Comparison of ENCODE assay signal across 7 cellular contexts in genomic region chr17:77439382-77440013, GRCh38.
A peak's percentile ranks its signal among the peaks of the same experiment; 100 is the strongest.
DNase-seq lines count a peak whose midpoint lies in the region; ATAC-seq, FAIRE-seq and TF ChIP-seq lines count a peak whose summit lies in the region.

No MANE protein-coding gene starts in this region.

- no peak for ATAC-seq in GM18511 (IDR thresholded peaks at IDR 0.05; ENCODE audit: unreplicated experiment)

- DNase-seq in GM12891 (ENCODE audit: insufficient read length, low spot score) (no peak), NCI-H2171 treated with DMSO at 0.1 percent for 48 hours (lab: John Stamatoyannopoulos, UW) (peak; percentile 83), dorsolateral prefrontal cortex (no peak), sigmoid colon (no peak), D341Med (ENCODE audit: low spot score) (no peak), head of caudate nucleus (no peak)

- intact Hi-C loops in dorsolateral prefrontal cortex (cut with DNase I) (no loop called here), sigmoid colon (cut with DNase I) (no loop called here), head of caudate nucleus (cut with DNase I) (no loop called here)

- no peaks in the 10 kb centered on the region for H3K36me3 ChIP-seq in sigmoid colon

- 51 to 82% methylated on average over 14 of the region's 14 CpGs for WGBS in sigmoid colon, 2 donors

- FAIRE-seq in GM12891 (lab: Jason Lieb, UNC), result peak; percentile 94

- no peak for TF ChIP-seq EP300 in sigmoid colon (IDR thresholded peaks at IDR 0.05)

- no peaks in the 10 kb centered on the region for H3K27me3 ChIP-seq in dorsolateral prefrontal cortex
- H3K27me3 ChIP-seq in sigmoid colon, result no peaks in the 10 kb centered on the region

- TF ChIP-seq CTCF in dorsolateral prefrontal cortex (IDR thresholded peaks at IDR 0.05 in 54 of 56, conservative IDR thresholded peaks at IDR 0.05 in 2 of 56; ENCODE audit: low read depth in 1 of 56, partially characterized antibody in 56 of 56) (no peak), sigmoid colon (IDR thresholded peaks at IDR 0.05) (no peak)

- no peak for TF ChIP-seq POLR2A in GM12891 (IDR thresholded peaks at IDR 0.05; ENCODE audit: low read depth, low read length)
- TF ChIP-seq POLR2A in sigmoid colon (IDR thresholded peaks at IDR 0.05), result no peak

- no peaks in the 10 kb centered on the region for H3K9me3 ChIP-seq in sigmoid colon

- H3K4me3 ChIP-seq in dorsolateral prefrontal cortex (no peak overlapping the region), sigmoid colon (no peak overlapping the region)

- H3K27ac ChIP-seq in dorsolateral prefrontal cortex, result peak overlapping the region in 54 of 59 donors; percentile 22 to 92 (median 71)
- peak overlapping the region; percentile 51 to 100 (median 98) for H3K27ac ChIP-seq in sigmoid colon

- H3K4me1 ChIP-seq in sigmoid colon, result peaks cover 0 to 91% (median 79%) of the 10 kb centered on the region in 4 donors

TF ChIP-seq in GM12891, 5 proteins besides CTCF, POLR2A, EP300 and RAD21:
- TF ChIP-seq POLR2AphosphoS5 (IDR thresholded peaks at IDR 0.05; ENCODE audit: low read depth, low read length) (no peak), POU2F2 (IDR thresholded peaks at IDR 0.05; ENCODE audit: low read depth, low read length) (no peak), SPI1 (IDR thresholded peaks at IDR 0.05; ENCODE audit: low read depth, low read length) (no peak), TAF1 (IDR thresholded peaks at IDR 0.05; ENCODE audit: low read depth, low read length) (no peak), PAX5 (IDR thresholded peaks at IDR 0.05; ENCODE audit: insufficient read depth, low read length, severe bottlenecking) (no peak)
TF ChIP-seq in GM12891: peak in this region for 0.
